1 cellular context compared by ENCODE assay signal in the genomic region with DNA sequence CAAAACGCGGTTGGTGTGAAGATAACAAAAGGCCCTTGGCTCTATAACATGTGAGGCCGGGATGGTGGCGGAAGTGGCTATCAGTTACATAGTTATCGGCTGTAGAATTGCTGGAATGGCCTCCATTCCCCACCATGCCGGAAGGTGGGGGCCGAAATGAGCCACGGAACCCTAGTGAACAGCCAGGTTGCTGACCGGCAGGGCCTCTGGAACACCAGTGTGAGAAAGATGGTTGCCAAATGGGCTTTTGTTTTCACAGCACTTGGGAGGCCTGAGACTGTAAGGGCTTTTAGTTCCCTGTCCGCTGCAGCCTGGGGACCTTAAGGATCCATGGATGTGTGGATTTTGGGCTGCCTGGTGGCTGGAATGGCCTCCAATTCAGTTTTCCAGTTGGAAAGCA.
TF ChIP-seq lines count a peak whose summit lies in the region.

No MANE protein-coding gene starts in this region.

TF ChIP-seq in K562, 482 proteins besides CTCF, POLR2A, EP300 and RAD21 (continued from another document):
- TF ChIP-seq ZBTB40 (IDR thresholded peaks at IDR 0.05), result peak; percentile 62
- TF ChIP-seq ZBTB40 (CRISPR knock-in tag; IDR thresholded peaks at IDR 0.05), result no peak
- peak; percentile 77; the same call in 1 of the 2 replicates for TF ChIP-seq EHMT2 (IDR thresholded peaks at IDR 0.05)
- TF ChIP-seq, protein P1, sequence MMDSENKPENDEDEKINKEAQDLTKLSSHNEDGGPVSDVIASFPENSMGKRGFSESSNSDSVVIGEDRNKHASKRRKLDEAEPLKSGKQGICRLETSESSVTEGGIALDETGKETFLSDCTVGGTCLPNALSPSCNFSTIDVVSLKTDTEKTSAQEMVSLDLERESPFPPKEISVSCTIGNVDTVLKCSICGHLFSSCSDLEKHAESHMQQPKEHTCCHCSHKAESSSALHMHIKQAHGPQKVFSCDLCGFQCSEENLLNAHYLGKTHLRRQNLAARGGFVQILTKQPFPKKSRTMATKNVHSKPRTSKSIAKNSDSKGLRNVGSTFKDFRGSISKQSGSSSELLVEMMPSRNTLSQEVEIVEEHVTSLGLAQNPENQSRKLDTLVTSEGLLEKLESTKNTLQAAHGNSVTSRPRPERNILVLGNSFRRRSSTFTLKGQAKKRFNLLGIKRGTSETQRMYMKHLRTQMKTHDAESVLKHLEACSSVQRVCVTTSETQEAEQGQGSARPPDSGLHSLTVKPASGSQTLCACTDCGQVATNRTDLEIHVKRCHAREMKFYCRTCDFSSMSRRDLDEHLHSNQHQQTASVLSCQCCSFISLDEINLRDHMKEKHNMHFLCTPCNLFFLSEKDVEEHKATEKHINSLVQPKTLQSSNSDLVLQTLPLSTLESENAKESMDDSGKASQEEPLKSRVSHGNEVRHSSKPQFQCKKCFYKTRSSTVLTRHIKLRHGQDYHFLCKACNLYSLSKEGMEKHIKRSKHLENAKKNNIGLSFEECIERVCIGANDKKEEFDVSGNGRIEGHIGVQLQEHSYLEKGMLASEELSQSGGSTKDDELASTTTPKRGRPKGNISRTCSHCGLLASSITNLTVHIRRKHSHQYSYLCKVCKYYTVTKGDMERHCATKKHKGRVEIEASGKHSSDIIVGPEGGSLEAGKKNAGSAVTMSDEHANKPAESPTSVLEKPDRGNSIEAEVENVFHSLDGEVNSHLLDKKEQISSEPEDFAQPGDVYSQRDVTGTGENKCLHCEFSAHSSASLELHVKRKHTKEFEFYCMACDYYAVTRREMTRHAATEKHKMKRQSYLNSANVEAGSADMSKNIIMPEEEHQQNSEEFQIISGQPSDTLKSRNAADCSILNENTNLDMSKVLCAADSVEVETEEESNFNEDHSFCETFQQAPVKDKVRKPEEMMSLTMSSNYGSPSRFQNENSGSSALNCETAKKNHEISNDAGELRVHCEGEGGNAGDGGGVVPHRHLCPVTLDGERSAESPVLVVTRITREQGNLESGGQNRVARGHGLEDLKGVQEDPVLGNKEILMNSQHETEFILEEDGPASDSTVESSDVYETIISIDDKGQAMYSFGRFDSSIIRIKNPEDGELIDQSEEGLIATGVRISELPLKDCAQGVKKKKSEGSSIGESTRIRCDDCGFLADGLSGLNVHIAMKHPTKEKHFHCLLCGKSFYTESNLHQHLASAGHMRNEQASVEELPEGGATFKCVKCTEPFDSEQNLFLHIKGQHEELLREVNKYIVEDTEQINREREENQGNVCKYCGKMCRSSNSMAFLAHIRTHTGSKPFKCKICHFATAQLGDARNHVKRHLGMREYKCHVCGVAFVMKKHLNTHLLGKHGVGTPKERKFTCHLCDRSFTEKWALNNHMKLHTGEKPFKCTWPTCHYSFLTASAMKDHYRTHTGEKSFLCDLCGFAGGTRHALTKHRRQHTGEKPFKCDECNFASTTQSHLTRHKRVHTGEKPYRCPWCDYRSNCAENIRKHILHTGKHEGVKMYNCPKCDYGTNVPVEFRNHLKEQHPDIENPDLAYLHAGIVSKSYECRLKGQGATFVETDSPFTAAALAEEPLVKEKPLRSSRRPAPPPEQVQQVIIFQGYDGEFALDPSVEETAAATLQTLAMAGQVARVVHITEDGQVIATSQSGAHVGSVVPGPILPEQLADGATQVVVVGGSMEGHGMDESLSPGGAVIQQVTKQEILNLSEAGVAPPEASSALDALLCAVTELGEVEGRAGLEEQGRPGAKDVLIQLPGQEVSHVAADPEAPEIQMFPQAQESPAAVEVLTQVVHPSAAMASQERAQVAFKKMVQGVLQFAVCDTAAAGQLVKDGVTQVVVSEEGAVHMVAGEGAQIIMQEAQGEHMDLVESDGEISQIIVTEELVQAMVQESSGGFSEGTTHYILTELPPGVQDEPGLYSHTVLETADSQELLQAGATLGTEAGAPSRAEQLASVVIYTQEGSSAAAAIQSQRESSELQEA (IDR thresholded peaks at IDR 0.05; ENCODE audit: low read depth), result peak; percentile 60; the same call in 1 of the 2 replicates
- TF ChIP-seq ATF6 (CRISPR knock-in tag; IDR thresholded peaks at IDR 0.05), result no peak
- peak; percentile 32 for TF ChIP-seq PHF20 (IDR thresholded peaks at IDR 0.05; ENCODE audit: partially characterized antibody)
- no peak for TF ChIP-seq SAFB2 (IDR thresholded peaks at IDR 0.05; ENCODE audit: borderline replicate concordance, low read depth, low read length, severe bottlenecking)
- TF ChIP-seq CBFA2T3 (IDR thresholded peaks at IDR 0.05), result no peak
- TF ChIP-seq GABPB1 (CRISPR knock-in tag; IDR thresholded peaks at IDR 0.05), result peak; percentile 58; the same call in 1 of the 2 replicates
- TF ChIP-seq TAF7 (tag; IDR thresholded peaks at IDR 0.05), result peak; percentile 61
- TF ChIP-seq ERF (CRISPR knock-in tag; IDR thresholded peaks at IDR 0.05), result no peak
- 0 out of 2 replicates have a peak, but pooled peaks have one; percentile 27 for TF ChIP-seq GTF2A2 (tag; IDR thresholded peaks at IDR 0.05)
- TF ChIP-seq, protein P2, sequence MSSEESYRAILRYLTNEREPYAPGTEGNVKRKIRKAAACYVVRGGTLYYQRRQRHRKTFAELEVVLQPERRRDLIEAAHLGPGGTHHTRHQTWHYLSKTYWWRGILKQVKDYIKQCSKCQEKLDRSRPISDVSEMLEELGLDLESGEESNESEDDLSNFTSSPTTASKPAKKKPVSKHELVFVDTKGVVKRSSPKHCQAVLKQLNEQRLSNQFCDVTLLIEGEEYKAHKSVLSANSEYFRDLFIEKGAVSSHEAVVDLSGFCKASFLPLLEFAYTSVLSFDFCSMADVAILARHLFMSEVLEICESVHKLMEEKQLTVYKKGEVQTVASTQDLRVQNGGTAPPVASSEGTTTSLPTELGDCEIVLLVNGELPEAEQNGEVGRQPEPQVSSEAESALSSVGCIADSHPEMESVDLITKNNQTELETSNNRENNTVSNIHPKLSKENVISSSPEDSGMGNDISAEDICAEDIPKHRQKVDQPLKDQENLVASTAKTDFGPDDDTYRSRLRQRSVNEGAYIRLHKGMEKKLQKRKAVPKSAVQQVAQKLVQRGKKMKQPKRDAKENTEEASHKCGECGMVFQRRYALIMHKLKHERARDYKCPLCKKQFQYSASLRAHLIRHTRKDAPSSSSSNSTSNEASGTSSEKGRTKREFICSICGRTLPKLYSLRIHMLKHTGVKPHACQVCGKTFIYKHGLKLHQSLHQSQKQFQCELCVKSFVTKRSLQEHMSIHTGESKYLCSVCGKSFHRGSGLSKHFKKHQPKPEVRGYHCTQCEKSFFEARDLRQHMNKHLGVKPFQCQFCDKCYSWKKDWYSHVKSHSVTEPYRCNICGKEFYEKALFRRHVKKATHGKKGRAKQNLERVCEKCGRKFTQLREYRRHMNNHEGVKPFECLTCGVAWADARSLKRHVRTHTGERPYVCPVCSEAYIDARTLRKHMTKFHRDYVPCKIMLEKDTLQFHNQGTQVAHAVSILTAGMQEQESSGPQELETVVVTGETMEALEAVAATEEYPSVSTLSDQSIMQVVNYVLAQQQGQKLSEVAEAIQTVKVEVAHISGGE (CRISPR knock-in tag; IDR thresholded peaks at IDR 0.05), result peak in 2 of 3 experiments; percentile 85 to 96; a peak in 4 of 6 replicates
- 0 out of 3 replicates have a peak, but pooled peaks of 1 of the 2 experiments have one; percentile 49 for TF ChIP-seq CBX3 (IDR thresholded peaks at IDR 0.05; ENCODE audit: borderline replicate concordance in 1 of 2, low read length in 2 of 2)
- TF ChIP-seq GABPA (tag; conservative IDR thresholded peaks at IDR 0.05; ENCODE audit: low read depth), result peak; percentile 74
- peak in 2 of 3 experiments; percentile 37 to 67 for TF ChIP-seq YY1 (IDR thresholded peaks at IDR 0.05; ENCODE audit: borderline replicate concordance in 1 of 3, control insufficient read depth in 1 of 3, extremely low read depth in 1 of 3, insufficient read depth in 3 of 3, insufficient read length in 1 of 3, insufficient replicate concordance in 2 of 3, low read depth in 1 of 3, low read length in 2 of 3)
